ENCODE assay signal across 26 cellular contexts in genomic region chr6:120816862-120817261, GRCh38.
"Had no signal": no experiment of that assay in that cellular context is flagged by ENCODE, and none has a peak within 500 bp of the region (broad histone marks: within the 10 kb centered on the region; RNA-seq: fewer than 3 reads in every experiment).

No MANE protein-coding gene starts in this region.

- H3K9me3 ChIP-seq: body of pancreas, colonic mucosa had no signal

- H3K4me1 ChIP-seq: body of pancreas, colonic mucosa, heart left ventricle had no signal

- DNase-seq: activated CD4-positive, alpha-beta T cell treated with anti-CD3 and anti-CD28 coated beads for 1 hour; activated CD4-positive, alpha-beta T cell treated with anti-CD3 and anti-CD28 coated beads for 4 hours; activated CD4-positive, alpha-beta T cell treated with anti-CD3 and anti-CD28 coated beads, Interleukin-2, amount 10 ng/mL, durations not matched to agents 7 days and 5 days; activated CD4-positive, alpha-beta T cell treated with anti-CD3 and anti-CD28 coated beads, Interleukin-2, amount 50 U/mL, for 4 hours; activated CD8-positive, alpha-beta memory T cell treated with anti-CD3 and anti-CD28 coated beads for 24 hours; activated CD8-positive, alpha-beta T cell treated with anti-CD3 and anti-CD28 coated beads for 36 hours; activated effector memory CD4-positive, alpha-beta T cell treated with Interleukin-2 at 50 U/mL for 16 hours; activated gamma-delta T cell treated with Interleukin-2 at 50 U/mL for 16 hours; activated naive CD4-positive, alpha-beta T cell treated with anti-CD3 and anti-CD28 coated beads, Interleukin-2, amount 50 U/mL, for 16 hours; activated naive CD4-positive, alpha-beta T cell treated with Interleukin-2 at 50 U/mL for 16 hours; activated T-cell treated with anti-CD3 and anti-CD28 coated beads, Interleukin-2, amount 50 U/mL, for 4 hours; amniotic stem cell; anterior cingulate cortex; body of pancreas; central memory CD4-positive, alpha-beta T cell; cerebellar nuclear complex; colonic mucosa; effector CD8-positive, alpha-beta T cell; foreskin fibroblast; glutamatergic neuron; heart left ventricle; T-helper 2 cell had no signal

- H3K4me3 ChIP-seq: body of pancreas, cardiac muscle cell, colonic mucosa, heart left ventricle had no signal

- H3K27me3 ChIP-seq: body of pancreas, cardiac muscle cell, colonic mucosa, heart left ventricle had no signal

- ATAC-seq: activated CD8-positive, alpha-beta T cell treated with anti-CD3 and anti-CD28 coated beads for 36 hours; activated T-cell treated with anti-CD3 and anti-CD28 coated beads, Interleukin-2, amount 50 U/mL, for 4 hours; activated T-helper 17 cell treated with anti-CD3 and anti-CD28 coated beads, Interleukin-2, amount 50 U/mL, for 72 hours; body of pancreas; esophagus mucosa; heart left ventricle; WTC11 had no signal

- H3K36me3 ChIP-seq: cardiac muscle cell, colonic mucosa, heart left ventricle had no signal
